Comparison of ENCODE assay signal across 8 cellular contexts in the genomic region with DNA sequence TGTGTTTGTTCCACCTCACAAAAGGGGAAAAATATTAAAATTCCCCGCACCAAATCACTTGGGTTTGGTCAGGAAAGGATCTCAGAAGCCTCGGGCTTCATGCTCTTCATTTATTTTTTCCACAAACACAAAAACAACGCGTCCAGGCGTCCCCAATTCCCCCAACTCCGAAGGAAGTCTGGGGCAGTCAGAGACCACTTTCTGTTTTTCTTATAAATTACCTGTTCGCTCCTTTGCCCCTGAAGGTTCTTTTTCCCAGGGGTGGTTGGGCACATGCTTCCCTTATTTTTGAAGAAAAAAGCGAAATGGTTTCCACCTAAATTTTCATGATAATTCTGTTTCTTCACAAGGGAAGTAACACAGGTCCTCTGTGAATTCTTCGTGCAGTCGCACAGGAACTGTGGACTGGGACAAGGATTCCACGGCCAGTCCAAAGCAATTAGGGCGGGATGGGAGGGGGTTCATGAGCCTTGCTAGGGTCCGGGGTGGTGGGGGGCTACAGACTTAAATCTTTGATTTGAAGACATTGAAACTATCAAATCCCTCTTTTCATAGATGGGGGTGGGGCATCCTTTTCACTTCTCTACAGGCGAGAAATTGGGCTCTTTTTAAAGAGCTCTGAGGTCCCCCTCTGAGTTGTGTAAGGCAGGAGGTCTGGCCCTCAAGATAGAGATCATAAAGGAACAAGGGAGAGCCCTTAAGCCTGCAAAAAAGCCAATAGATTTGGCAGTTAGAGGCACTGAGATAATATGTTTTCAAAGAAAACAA. TPM values are rescaled to one million over a fixed set of nuclear protein-coding genes. Genes with fewer than 3 reads are reported as not detected.
DNase-seq lines count a peak whose midpoint lies in the region; ATAC-seq and TF ChIP-seq lines count a peak whose summit lies in the region.

No MANE protein-coding gene starts in this region.

- H3K27me3 ChIP-seq in CD4-positive, CD25-positive, alpha-beta regulatory T cell (ENCODE audit: control insufficient read depth, insufficient read depth, low read length): no peaks in the 10 kb centered on the region
- H3K27me3 ChIP-seq in right lobe of liver: no peaks in the 10 kb centered on the region

- H3K9me3 ChIP-seq in CD4-positive, CD25-positive, alpha-beta regulatory T cell (ENCODE audit: control insufficient read depth in 2 of 2, low read length in 2 of 2): no peaks in the 10 kb centered on the region
- no peaks in the 10 kb centered on the region for H3K9me3 ChIP-seq in right lobe of liver

- H3K9me3 Mint-ChIP-seq in CD4-positive, CD25-positive, alpha-beta regulatory T cell: peaks cover 0 to 1% (median 0%) of the 10 kb centered on the region in 7 donors

- DNase-seq in CD4-positive, CD25-positive, alpha-beta regulatory T cell: peak in 1 of 3 donors; percentile 72
- DNase-seq in H4 (ENCODE audit: low spot score) (peak; percentile 14), RKO (ENCODE audit: low spot score) (peak; percentile 49), cerebellum (ENCODE audit: low spot score) (peak; percentile 66), right lobe of liver (no peak), superior temporal gyrus (ENCODE audit: extremely low spot score) (peak; percentile 69)
- no peak for DNase-seq in activated effector memory CD4-positive, alpha-beta T cell treated with anti-CD3 and anti-CD28 coated beads, Interleukin-2, amount 50 U/mL, for 16 hours

- no peaks in the 10 kb centered on the region for H3K36me3 Mint-ChIP-seq in CD4-positive, CD25-positive, alpha-beta regulatory T cell

- no peak for ATAC-seq in CD4-positive, CD25-positive, alpha-beta regulatory T cell (ENCODE audit: low read depth in 2 of 2)
- ATAC-seq in right lobe of liver (peak; percentile 20 to 49 (median 37)), GM21619 (IDR thresholded peaks at IDR 0.05; ENCODE audit: unreplicated experiment) (no peak)

- intact Hi-C loops in right lobe of liver (cut with DNase I): no loop called here

- H3K27me3 Mint-ChIP-seq in CD4-positive, CD25-positive, alpha-beta regulatory T cell: no peaks in the 10 kb centered on the region

- peak overlapping the region; percentile 92 to 99 (median 96) for H3K4me3 Mint-ChIP-seq in CD4-positive, CD25-positive, alpha-beta regulatory T cell

- H3K36me3 ChIP-seq in CD4-positive, CD25-positive, alpha-beta regulatory T cell (ENCODE audit: control insufficient read depth, insufficient read depth, low read length): no peaks in the 10 kb centered on the region
- H3K36me3 ChIP-seq in right lobe of liver: no peaks in the 10 kb centered on the region

- peaks cover 8 to 37% (median 21%) of the 10 kb centered on the region in 4 donors for H3K4me1 Mint-ChIP-seq in CD4-positive, CD25-positive, alpha-beta regulatory T cell

- no peak for TF ChIP-seq CTCF in right lobe of liver (IDR thresholded peaks at IDR 0.05)

- no peak for TF ChIP-seq POLR2A in right lobe of liver (IDR thresholded peaks at IDR 0.05)

- peak overlapping the region; percentile 94 for H3K27ac ChIP-seq in CD4-positive, CD25-positive, alpha-beta regulatory T cell (ENCODE audit: insufficient read depth, low read length, poor library complexity, severe bottlenecking)
- H3K27ac ChIP-seq in right lobe of liver: peak overlapping the region; percentile 85 to 94 (median 91)

- H3K27ac Mint-ChIP-seq in CD4-positive, CD25-positive, alpha-beta regulatory T cell: peak overlapping the region; percentile 96 to 99 (median 98)

- H3K4me3 ChIP-seq in CD4-positive, CD25-positive, alpha-beta regulatory T cell (ENCODE audit: low read depth, low read length): peak overlapping the region; percentile 99
- peak overlapping the region; percentile 56 to 73 (median 70) for H3K4me3 ChIP-seq in right lobe of liver

- WGBS in right lobe of liver (ENCODE audit: insufficient coverage, low coverage, low lambda C conversion rate, missing lambda C conversion rate): 0% methylated on average over 14 of the region's 14 CpGs

- peaks cover 29% of the 10 kb centered on the region for H3K4me1 ChIP-seq in CD4-positive, CD25-positive, alpha-beta regulatory T cell (ENCODE audit: control insufficient read depth, insufficient read depth, low read length, poor library complexity, severe bottlenecking)
- no peaks in the 10 kb centered on the region for H3K4me1 ChIP-seq in right lobe of liver

RNA-seq across cellular contexts. Expression of a gene that starts 30.5 kb away (rescaled TPM):
- total RNA-seq in CD4-positive, CD25-positive, alpha-beta regulatory T cell: 2.6 TPM
- 1 to 10 TPM; 1.2 to 2.5 (median 2.4) TPM for polyA plus RNA-seq in CD4-positive, CD25-positive, alpha-beta regulatory T cell
- total RNA-seq in H4 (2014; rRNA removed; shearing (Covaris generic)): 7.8 and 13.4 TPM in 2 replicates
- total RNA-seq in cerebellum (1.5 TPM), right lobe of liver (10 to 100 TPM in 5 of 6 experiments, 1 to 10 TPM in 1; 8.9 to 20.7 (median 15.8) TPM)

Comparison
In these comparisons a context has a peak if more than half of its experiments do, and no peak if none do; other contexts are left out.
1. ATAC-seq: peak in right lobe of liver (4 of 4); none in CD4-positive, CD25-positive, alpha-beta regulatory T cell (0 of 2) and GM21619 (single experiment).
2. DNase-seq: peak in H4 (single experiment), RKO (single experiment), cerebellum (single experiment) and superior temporal gyrus (single experiment); none in right lobe of liver (0 of 3) and activated effector memory CD4-positive, alpha-beta T cell treated with anti-CD3 and anti-CD28 coated beads, Interleukin-2, amount 50 U/mL, for 16 hours (single experiment).